Comparison of ENCODE assay signal across 12 cellular contexts in genomic region chr2:191010887-191011885, GRCh38. TPM values are rescaled to one million over a fixed set of nuclear protein-coding genes. Genes with fewer than 3 reads are reported as not detected.
DNase-seq lines count a peak whose midpoint lies in the region; ATAC-seq and TF ChIP-seq lines count a peak whose summit lies in the region.
"Had no signal": no experiment of that assay in that cellular context is flagged by ENCODE, and none has a peak within 500 bp of the region (broad histone marks: within the 10 kb centered on the region; RNA-seq: fewer than 3 reads in every experiment).

No MANE protein-coding gene starts in this region.

- no peak overlapping the region for H4K5ac ChIP-seq in IMR-90 (ENCODE audit: low read depth, low read length)

- H3K9me1 ChIP-seq in IMR-90 (ENCODE audit: insufficient read depth, low read length), result peaks cover 27% of the 10 kb centered on the region

- H3K79me1 ChIP-seq in IMR-90 (ENCODE audit: low read depth in 1 of 2, low read length in 2 of 2), result peaks cover 35 to 62% of the 10 kb centered on the region in 2 experiments

- TF ChIP-seq POLR2A in IMR-90 (IDR thresholded peaks at IDR 0.05; ENCODE audit: low read depth, low read length), result no peak
- TF ChIP-seq POLR2A in upper lobe of left lung (IDR thresholded peaks at IDR 0.05), result no peak

- in situ Hi-C loops in IMR-90 (cut with MboI; ENCODE audit: low sequenced_read_pairs), result no loop called here

- H2AK9ac ChIP-seq in IMR-90 (replicated peaks; ENCODE audit: low read depth, low read length, poor library complexity), result no peak overlapping the region

- no peak overlapping the region for H2BK5ac ChIP-seq in IMR-90 (ENCODE audit: low read depth, low read length, poor library complexity, severe bottlenecking)

- H2BK20ac ChIP-seq in IMR-90 (ENCODE audit: low read depth, low read length), result no peak overlapping the region

- peaks cover 76% of the 10 kb centered on the region for H3K79me2 ChIP-seq in ACC112 (ENCODE audit: control insufficient read depth, insufficient read depth, low read length, unreplicated experiment)

- peaks cover 41 to 57% (median 42%) of the 10 kb centered on the region in 3 donors for H3K4me1 Mint-ChIP-seq in CD8-positive, alpha-beta memory T cell
- peaks cover 16 to 52% of the 10 kb centered on the region in 2 donors for H3K4me1 Mint-ChIP-seq in immature natural killer cell

- no peak overlapping the region; the same call in 1 of the 2 replicates for H3K9ac ChIP-seq in IMR-90 (ENCODE audit: low read depth, low read length)

- peaks cover 15% of the 10 kb centered on the region; the same call in 1 of the 2 replicates for H4K20me1 ChIP-seq in IMR-90 (ENCODE audit: insufficient read depth, low read length)

- TF ChIP-seq CTCF in IMR-90 (conservative IDR thresholded peaks at IDR 0.05; ENCODE audit: low read depth, low read length), result no peak
- TF ChIP-seq CTCF in foreskin fibroblast (IDR thresholded peaks at IDR 0.05; ENCODE audit: low read depth, low read length), result no peak
- no peak for TF ChIP-seq CTCF in upper lobe of left lung (IDR thresholded peaks at IDR 0.05)

- H3K36me3 ChIP-seq in ACC112 (ENCODE audit: insufficient read depth, low read length) (peaks cover 65% of the 10 kb centered on the region), IMR-90 (ENCODE audit: control insufficient read depth, insufficient read depth, low read length) (peaks cover 19% of the 10 kb centered on the region), upper lobe of left lung (peaks cover 12 to 42% (median 22%) of the 10 kb centered on the region in 4 donors)
- peaks cover 31% of the 10 kb centered on the region for H3K36me3 ChIP-seq in CD8-positive, alpha-beta memory T cell (ENCODE audit: insufficient read depth, low read length)

- intact Hi-C loops in IMR-90 (cut with micrococcal nuclease), result loop anchor here (5.0 kb wide), 1 partner anchor 36 kb away; no protein-coding TSS in a partner anchor

- 80% methylated on average over 1 of the region's 14 CpGs; no CpG with 5 or more reads in 1 of the 2 experiments for WGBS in IMR-90 (ENCODE audit: extremely low coverage in 2 of 2, insufficient read length in 1 of 2), 2 experiments
- WGBS in upper lobe of left lung, 2 donors, result 76 to 77% methylated on average over 12 to 14 of the region's 14 CpGs

- peaks cover 22 to 48% (median 23%) of the 10 kb centered on the region in 3 donors for H3K36me3 Mint-ChIP-seq in CD8-positive, alpha-beta memory T cell
- H3K36me3 Mint-ChIP-seq in immature natural killer cell, result peaks cover 5 to 36% (median 29%) of the 10 kb centered on the region in 3 donors

- BruUV-seq in IMR-90 (replicated peaks; lab: Mats Ljungman, UMichigan), result no TSS peak

- H3K27ac Mint-ChIP-seq in CD8-positive, alpha-beta memory T cell, result peak overlapping the region in 6 of 8 donors; percentile 54 to 84 (median 79)
- peak overlapping the region in 2 of 6 donors; percentile 36 to 72 for H3K27ac Mint-ChIP-seq in immature natural killer cell

- no peak overlapping the region for H3K23ac ChIP-seq in IMR-90 (ENCODE audit: low read depth, low read length)

- H3K9me3 ChIP-seq in CD8-positive, alpha-beta memory T cell (ENCODE audit: low read length), result no peaks in the 10 kb centered on the region
- H3K9me3 ChIP-seq in IMR-90 (ENCODE audit: control insufficient read depth, insufficient read depth, low read length), result no peaks in the 10 kb centered on the region
- H3K9me3 ChIP-seq in upper lobe of left lung, result no peaks in the 10 kb centered on the region
- H3K9me3 ChIP-seq: BLaER1 treated with 17β-estradiol and CSF1 and Interleukin-3, amounts not matched to agents 10 nM and 100 nM had no signal

- POLR2A ChIA-PET in CD8-positive, alpha-beta memory T cell (lab: Charles Lee), result interaction anchor here (1.5 to 2.0 kb wide), 3 partner anchors 9 to 131 kb away, joined by 5 to 7 read pairs (median 5); partner anchors contain the start of gene GLS
- POLR2A ChIA-PET in IMR-90 (lab: Charles Lee; ENCODE audit: unreplicated experiment), result interaction anchor here (0.6 kb wide), 1 partner anchor 128 kb away, joined by 3 read pairs; no protein-coding TSS in a partner anchor

- no peak for TF ChIP-seq RAD21 in IMR-90 (IDR thresholded peaks at IDR 0.05; ENCODE audit: low read length)

- H3K14ac ChIP-seq in IMR-90 (replicated peaks; ENCODE audit: low read depth, low read length), result no peak overlapping the region

- no peak overlapping the region for H3K56ac ChIP-seq in IMR-90 (ENCODE audit: extremely low read depth, insufficient read depth, low read length)

- H3K4me1 ChIP-seq in ACC112 (ENCODE audit: control insufficient read depth, insufficient read depth, low read length, unreplicated experiment), result peaks cover 42% of the 10 kb centered on the region
- H3K4me1 ChIP-seq in CD8-positive, alpha-beta memory T cell (ENCODE audit: insufficient read depth, low read length), result peaks cover 84% of the 10 kb centered on the region
- H3K4me1 ChIP-seq in IMR-90 (ENCODE audit: control insufficient read depth, insufficient read depth, low read length), result peaks cover 12% of the 10 kb centered on the region
- H3K4me1 ChIP-seq in upper lobe of left lung, result peaks cover 33 to 53% (median 41%) of the 10 kb centered on the region in 4 donors

- H3K4me3 Mint-ChIP-seq in CD8-positive, alpha-beta memory T cell, result no peak overlapping the region
- H3K4me3 Mint-ChIP-seq in immature natural killer cell, result peak overlapping the region in 4 of 5 donors; percentile 16 to 27 (median 26)

- H3K4me3 ChIP-seq in ACC112 (ENCODE audit: low read depth, low read length) (peak overlapping the region; percentile 91), IMR-90 (ENCODE audit: insufficient read depth, low read depth, low read length) (no peak overlapping the region), foreskin fibroblast (ENCODE audit: low read depth in 1 of 2, low read length in 2 of 2) (peak overlapping the region in 1 of 2 donors; percentile 78), upper lobe of left lung (peak overlapping the region in 2 of 4 donors; percentile 87 to 88)
- H3K4me3 ChIP-seq in CD8-positive, alpha-beta memory T cell (ENCODE audit: low read length), result peak overlapping the region; percentile 90

- H2AFZ ChIP-seq in ACC112 (ENCODE audit: low read length, unreplicated experiment), result no peak overlapping the region
- H2AFZ ChIP-seq in IMR-90 (replicated peaks; ENCODE audit: low read length, poor library complexity), result no peak overlapping the region

- no peaks in the 10 kb centered on the region for H3K27me3 Mint-ChIP-seq in CD8-positive, alpha-beta memory T cell
- peaks cover 0 to 6% (median 0%) of the 10 kb centered on the region in 3 donors for H3K27me3 Mint-ChIP-seq in immature natural killer cell (ENCODE audit: low read depth in 3 of 3)

- H3K27ac ChIP-seq in ACC112 (ENCODE audit: low read depth, low read length) (no peak overlapping the region; the same call in 1 of the 2 replicates), IMR-90 (ENCODE audit: insufficient read depth, low read length) (no peak overlapping the region), upper lobe of left lung (peak overlapping the region in 1 of 4 donors; percentile 95)
- no peak overlapping the region for H3K27ac ChIP-seq in CD8-positive, alpha-beta memory T cell (ENCODE audit: low read depth, low read length)
- H3K27ac ChIP-seq: BLaER1 treated with 17β-estradiol and CSF1 and Interleukin-3, amounts not matched to agents 10 nM and 100 nM; WERI-Rb-1 had no signal

- H2AK5ac ChIP-seq in IMR-90 (ENCODE audit: low read depth, low read length), result no peak overlapping the region

- H2BK120ac ChIP-seq in IMR-90 (ENCODE audit: low read depth, low read length), result no peak overlapping the region

- dilution Hi-C loops in IMR-90 (cut with HindIII; ENCODE audit: low sequenced_read_pairs, unreplicated experiment), result no loop called here

- DNase-seq in CD8-positive, alpha-beta memory T cell, result no peak
- DNase-seq in IMR-90, result no peak
- DNase-seq in immature natural killer cell, result no peak
- DNase-seq in foreskin fibroblast, result no peak
- DNase-seq in upper lobe of left lung, result no peak
- no peak for DNase-seq in NCI-H1436 (lab: John Stamatoyannopoulos, UW)
- DNase-seq: NCI-H187 treated with DMSO at 0.1 percent for 48 hours, NCI-H524 treated with DMSO at 0.1 percent for 48 hours, WERI-Rb-1 had no signal

- no peak overlapping the region for H3K4ac ChIP-seq in IMR-90 (ENCODE audit: low read depth, low read length)

- CTCF ChIA-PET in CD8-positive, alpha-beta memory T cell (lab: Charles Lee), result interaction anchor here (0.6 to 2.6 kb wide), 5 partner anchors 12 to 134 kb away, joined by 3 to 13 read pairs (median 3); no protein-coding TSS in a partner anchor
- CTCF ChIA-PET in IMR-90 (lab: Yijun Ruan, JAX), result interaction anchor here (1.7 kb wide), 1 partner anchor 41 kb away, joined by 4 read pairs; no protein-coding TSS in a partner anchor

- peak overlapping the region; percentile 69 for H3K4me2 ChIP-seq in IMR-90 (ENCODE audit: low read depth, low read length)

- H3K18ac ChIP-seq in IMR-90 (ENCODE audit: low read depth, low read length), result no peak overlapping the region

- H3K27me3 ChIP-seq in ACC112 (ENCODE audit: insufficient read depth, low read length), result no peaks in the 10 kb centered on the region
- H3K27me3 ChIP-seq in CD8-positive, alpha-beta memory T cell (ENCODE audit: insufficient read depth, low read length, poor library complexity, severe bottlenecking), result no peaks in the 10 kb centered on the region
- H3K27me3 ChIP-seq in IMR-90 (ENCODE audit: control insufficient read depth, insufficient read depth, low read length), result no peaks in the 10 kb centered on the region
- H3K27me3 ChIP-seq in upper lobe of left lung, result no peaks in the 10 kb centered on the region
- H3K27me3 ChIP-seq: BLaER1 treated with 17β-estradiol and CSF1 and Interleukin-3, amounts not matched to agents 10 nM and 100 nM had no signal

- no peak overlapping the region for H4K91ac ChIP-seq in IMR-90 (ENCODE audit: insufficient read depth, low read depth, low read length)

- no peak for TF ChIP-seq EP300 in upper lobe of left lung (IDR thresholded peaks at IDR 0.05)

- H4K8ac ChIP-seq in IMR-90 (ENCODE audit: low read depth in 2 of 2, low read length in 2 of 2), result no peak overlapping the region

- no peak overlapping the region for H2BK15ac ChIP-seq in IMR-90 (ENCODE audit: low read depth, low read length)

- no peaks in the 10 kb centered on the region for H3K9me3 Mint-ChIP-seq in CD8-positive, alpha-beta memory T cell
- peaks cover 0 to 2% (median 0%) of the 10 kb centered on the region in 6 donors for H3K9me3 Mint-ChIP-seq in immature natural killer cell

- no peak for ATAC-seq in IMR-90 (ENCODE audit: low read depth)
- ATAC-seq in upper lobe of left lung (ENCODE audit: low FRiP score in 2 of 2), result no peak
- ATAC-seq in GM19455 (IDR thresholded peaks at IDR 0.05; ENCODE audit: unreplicated experiment), result no peak

TF ChIP-seq in IMR-90, 13 proteins besides CTCF, POLR2A, EP300 and RAD21 (continues in another document):
- no peak for TF ChIP-seq MAFK (IDR thresholded peaks at IDR 0.05; ENCODE audit: low read depth, low read length)

RNA-seq across cellular contexts. Expression of gene STAT1, which starts 2.8 kb away (rescaled TPM):
- 100 to 1,000 TPM; 142 to 145 TPM for total RNA-seq in CD8-positive, alpha-beta memory T cell
- 173 TPM for polyA plus RNA-seq in CD8-positive, alpha-beta memory T cell
- total RNA-seq in IMR-90 (2012; rRNA removed), result 67.9 and 80.3 TPM in 2 replicates
- polyA plus RNA-seq in IMR-90 (2012; rRNA removed), result 42.6 and 43.2 TPM in 2 replicates
- polyA plus RNA-seq in IMR-90 (2012; cell fraction: cytosol; rRNA removed), result 17.3 and 19.3 TPM in 2 replicates
- 17.0 and 40.3 TPM in 2 replicates for polyA plus RNA-seq in IMR-90 (2012; cell fraction: nucleus; rRNA removed; ENCODE audit: low replicate concordance)
- polyA plus RNA-seq in immature natural killer cell, result 100 to 1,000 TPM in 1 of 3 donors, 10 to 100 TPM in 2; 79.4 to 121 (median 99.4) TPM
- 100 to 1,000 TPM in 2 of 6 donors, 10 to 100 TPM in 4; 69.3 to 120 (median 83.1) TPM for total RNA-seq in upper lobe of left lung

Comparison
In these comparisons a context has a peak if more than half of its experiments do, and no peak if none do; other contexts are left out.
1. H3K4me3 Mint-ChIP-seq: peak in immature natural killer cell (4 of 5); none in CD8-positive, alpha-beta memory T cell (0 of 7).